ENCODE assay signal across 1 cellular context in genomic region chr16:58041628-58041955, GRCh38.
TF ChIP-seq lines count a peak whose summit lies in the region.

No MANE protein-coding gene starts in this region.

TF ChIP-seq in K562, 482 proteins besides CTCF, POLR2A, EP300 and RAD21:
- TF ChIP-seq, protein P1, sequence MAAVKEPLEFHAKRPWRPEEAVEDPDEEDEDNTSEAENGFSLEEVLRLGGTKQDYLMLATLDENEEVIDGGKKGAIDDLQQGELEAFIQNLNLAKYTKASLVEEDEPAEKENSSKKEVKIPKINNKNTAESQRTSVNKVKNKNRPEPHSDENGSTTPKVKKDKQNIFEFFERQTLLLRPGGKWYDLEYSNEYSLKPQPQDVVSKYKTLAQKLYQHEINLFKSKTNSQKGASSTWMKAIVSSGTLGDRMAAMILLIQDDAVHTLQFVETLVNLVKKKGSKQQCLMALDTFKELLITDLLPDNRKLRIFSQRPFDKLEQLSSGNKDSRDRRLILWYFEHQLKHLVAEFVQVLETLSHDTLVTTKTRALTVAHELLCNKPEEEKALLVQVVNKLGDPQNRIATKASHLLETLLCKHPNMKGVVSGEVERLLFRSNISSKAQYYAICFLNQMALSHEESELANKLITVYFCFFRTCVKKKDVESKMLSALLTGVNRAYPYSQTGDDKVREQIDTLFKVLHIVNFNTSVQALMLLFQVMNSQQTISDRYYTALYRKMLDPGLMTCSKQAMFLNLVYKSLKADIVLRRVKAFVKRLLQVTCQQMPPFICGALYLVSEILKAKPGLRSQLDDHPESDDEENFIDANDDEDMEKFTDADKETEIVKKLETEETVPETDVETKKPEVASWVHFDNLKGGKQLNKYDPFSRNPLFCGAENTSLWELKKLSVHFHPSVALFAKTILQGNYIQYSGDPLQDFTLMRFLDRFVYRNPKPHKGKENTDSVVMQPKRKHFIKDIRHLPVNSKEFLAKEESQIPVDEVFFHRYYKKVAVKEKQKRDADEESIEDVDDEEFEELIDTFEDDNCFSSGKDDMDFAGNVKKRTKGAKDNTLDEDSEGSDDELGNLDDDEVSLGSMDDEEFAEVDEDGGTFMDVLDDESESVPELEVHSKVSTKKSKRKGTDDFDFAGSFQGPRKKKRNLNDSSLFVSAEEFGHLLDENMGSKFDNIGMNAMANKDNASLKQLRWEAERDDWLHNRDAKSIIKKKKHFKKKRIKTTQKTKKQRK (IDR thresholded peaks at IDR 0.05; ENCODE audit: borderline replicate concordance, low read depth, low read length): no peak
- 0 out of 2 replicates have a peak, but pooled peaks have one; percentile 26 for TF ChIP-seq POLR2G (IDR thresholded peaks at IDR 0.05; ENCODE audit: low read depth, low read length)
TF ChIP-seq in K562: peak in this region for 1.
